ENCODE assay signal across 12 cellular contexts in genomic region chr5:62778327-62779009, GRCh38.
A peak's percentile ranks its signal among the peaks of the same experiment; 100 is the strongest.
DNase-seq lines count a peak whose midpoint lies in the region; ATAC-seq, FAIRE-seq and TF ChIP-seq lines count a peak whose summit lies in the region.
"Had no signal": no experiment of that assay in that cellular context is flagged by ENCODE, and none has a peak within 500 bp of the region (broad histone marks: within the 10 kb centered on the region; RNA-seq: fewer than 3 reads in every experiment).

No MANE protein-coding gene starts in this region.

- POLR2A ChIA-PET in GM10248 (lab: Yijun Ruan, JAX): no interaction called here

- H3K27ac ChIP-seq in BLaER1 treated with 17β-estradiol and CSF1 and Interleukin-3, amounts not matched to agents 10 nM and 100 nM: peak overlapping the region in 9 of 11 experiments; percentile 16 to 72 (median 43); a peak in 16 of 22 replicates
- H3K27ac ChIP-seq: stomach had no signal

- intact Hi-C loops in left cardiac atrium (cut with DNase I): loop anchor here (2.0 to 10.0 kb wide), 3 partner anchors 314 to 336 kb away; no protein-coding TSS in a partner anchor

- CTCF ChIA-PET in GM10248 (lab: Yijun Ruan, JAX): interaction anchor here (0.7 to 2.6 kb wide), 19 partner anchors 10 to 554 kb away, joined by 3 to 12 read pairs (median 4); no protein-coding TSS in a partner anchor

- FAIRE-seq in GM19239 (lab: Jason Lieb, UNC): no peak

- peak overlapping the region in 2 of 10 experiments; percentile 10 to 31; a peak in 2 of 20 replicates for H3K4me3 ChIP-seq in BLaER1 treated with 17β-estradiol and CSF1 and Interleukin-3, amounts not matched to agents 10 nM and 100 nM
- H3K4me3 ChIP-seq: stomach had no signal

- peak overlapping the region in 4 of 11 experiments; percentile 21 to 55 (median 30); a peak in 5 of 22 replicates for H3K9ac ChIP-seq in BLaER1 treated with 17β-estradiol and CSF1 and Interleukin-3, amounts not matched to agents 10 nM and 100 nM

- DNase-seq in NAMALWA (ENCODE audit: low spot score): peak; percentile 6
- DNase-seq in left cardiac atrium: no peak
- DNase-seq in GM10248 (ENCODE audit: extremely low spot score): no peak
- no peak for DNase-seq in stimulated activated CD4-positive, alpha-beta T cell treated with anti-CD3 and anti-CD28 coated beads, Interleukin-1b, Interleukin-23, amount 100 ng/mL, for 48 hours
- DNase-seq in GM19239 (ENCODE audit: insufficient read length, low spot score): no peak
- DNase-seq: glutamatergic neuron, GOT3, stomach, T-helper 17 cell had no signal

- H3K4me1 ChIP-seq in BLaER1 treated with 17β-estradiol and CSF1 and Interleukin-3, amounts not matched to agents 10 nM and 100 nM: peaks cover 8 to 36% (median 25%) of the 10 kb centered on the region in 10 experiments
- H3K4me1 ChIP-seq: stomach had no signal

- no peaks in the 10 kb centered on the region for H4K20me1 ChIP-seq in BLaER1 treated with 17β-estradiol and CSF1 and Interleukin-3, amounts not matched to agents 10 nM and 100 nM

- H3K4me2 ChIP-seq in BLaER1 treated with 17β-estradiol and CSF1 and Interleukin-3, amounts not matched to agents 10 nM and 100 nM: peak overlapping the region; percentile 17 to 82 (median 63); a peak in 19 of 22 replicates

- no peaks in the 10 kb centered on the region for H3K36me3 ChIP-seq in BLaER1 treated with 17β-estradiol and CSF1 and Interleukin-3, amounts not matched to agents 10 nM and 100 nM
- H3K36me3 ChIP-seq: stomach had no signal

- no peak for TF ChIP-seq CTCF in GM10248 (IDR thresholded peaks at IDR 0.05; ENCODE audit: control extremely low read depth, extremely low read depth, low read depth, missing control alignments)

- no peaks in the 10 kb centered on the region for H3K27me3 ChIP-seq in BLaER1 treated with 17β-estradiol and CSF1 and Interleukin-3, amounts not matched to agents 10 nM and 100 nM
- H3K27me3 ChIP-seq: stomach had no signal

- H3K9me3 ChIP-seq in BLaER1 treated with 17β-estradiol and CSF1 and Interleukin-3, amounts not matched to agents 10 nM and 100 nM (replicated peaks in 1 of 11): no peaks in the 10 kb centered on the region; a peak in 1 of 22 replicates
- H3K9me3 ChIP-seq: stomach had no signal

- ATAC-seq in GM21786 (IDR thresholded peaks at IDR 0.05; ENCODE audit: unreplicated experiment) (peak; percentile 23), left cardiac atrium (peak; percentile 23 to 51), HG03108 (IDR thresholded peaks at IDR 0.05; ENCODE audit: unreplicated experiment) (no peak)
